ENCODE assay signal across 1 cellular context in the genomic region with DNA sequence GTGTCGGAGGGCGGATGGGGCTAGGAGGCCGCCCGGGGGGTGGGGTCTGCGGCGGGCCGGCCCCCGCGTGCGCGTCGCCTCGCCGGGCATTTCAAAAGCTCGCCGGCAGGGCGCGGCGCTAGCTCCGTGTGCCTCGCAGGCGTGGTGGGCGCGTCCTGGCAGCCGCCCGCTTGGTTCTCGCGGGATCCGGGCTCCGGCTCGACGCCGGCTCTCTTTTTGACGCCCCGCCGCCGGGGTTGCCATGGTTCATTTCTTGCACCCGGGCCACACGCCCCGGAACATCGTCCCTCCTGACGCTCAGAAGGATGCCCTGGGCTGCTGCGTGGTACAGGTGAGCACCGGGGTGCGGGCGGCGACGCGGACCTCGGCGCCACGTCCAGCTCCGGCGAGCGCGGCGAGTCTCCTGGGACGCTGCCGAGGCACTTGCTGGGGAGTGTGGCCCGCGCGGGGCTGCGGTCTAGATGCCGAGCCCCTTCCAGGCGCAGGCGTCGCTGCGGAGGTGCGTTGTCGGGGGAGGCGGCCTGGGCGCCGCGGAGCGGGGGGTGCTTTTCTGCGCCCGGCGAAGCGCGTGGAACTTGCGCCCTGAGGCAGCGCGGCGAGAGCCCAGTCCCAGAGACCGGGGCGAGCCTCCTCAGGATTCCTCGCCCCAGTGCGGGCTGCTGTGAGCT.
TF ChIP-seq lines count a peak whose summit lies in the region.

TSS of gene ZYG11A (plus strand) at position 118 of the 668 bp plus-strand sequence. CDS start at position 242, 124 bp downstream.

TF ChIP-seq in SK-N-SH, 30 proteins besides CTCF, POLR2A, EP300 and RAD21 (continued from another document):
- TF ChIP-seq, protein P1, sequence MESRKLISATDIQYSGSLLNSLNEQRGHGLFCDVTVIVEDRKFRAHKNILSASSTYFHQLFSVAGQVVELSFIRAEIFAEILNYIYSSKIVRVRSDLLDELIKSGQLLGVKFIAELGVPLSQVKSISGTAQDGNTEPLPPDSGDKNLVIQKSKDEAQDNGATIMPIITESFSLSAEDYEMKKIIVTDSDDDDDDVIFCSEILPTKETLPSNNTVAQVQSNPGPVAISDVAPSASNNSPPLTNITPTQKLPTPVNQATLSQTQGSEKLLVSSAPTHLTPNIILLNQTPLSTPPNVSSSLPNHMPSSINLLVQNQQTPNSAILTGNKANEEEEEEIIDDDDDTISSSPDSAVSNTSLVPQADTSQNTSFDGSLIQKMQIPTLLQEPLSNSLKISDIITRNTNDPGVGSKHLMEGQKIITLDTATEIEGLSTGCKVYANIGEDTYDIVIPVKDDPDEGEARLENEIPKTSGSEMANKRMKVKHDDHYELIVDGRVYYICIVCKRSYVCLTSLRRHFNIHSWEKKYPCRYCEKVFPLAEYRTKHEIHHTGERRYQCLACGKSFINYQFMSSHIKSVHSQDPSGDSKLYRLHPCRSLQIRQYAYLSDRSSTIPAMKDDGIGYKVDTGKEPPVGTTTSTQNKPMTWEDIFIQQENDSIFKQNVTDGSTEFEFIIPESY (IDR thresholded peaks at IDR 0.05; ENCODE audit: borderline replicate concordance, low read depth): peak; percentile 95
- TF ChIP-seq TEAD4 (IDR thresholded peaks at IDR 0.05; ENCODE audit: borderline replicate concordance, insufficient read depth) (no peak), PBX3 (IDR thresholded peaks at IDR 0.05) (no peak), MXI1 (IDR thresholded peaks at IDR 0.05; ENCODE audit: low read depth, low read length) (peak; percentile 94), RFX5 (IDR thresholded peaks at IDR 0.05; ENCODE audit: low read length) (no peak), FOXM1 (IDR thresholded peaks at IDR 0.05; ENCODE audit: low read depth) (no peak), FOXJ3 (CRISPR knock-in tag; IDR thresholded peaks at IDR 0.05) (no peak), TCF12 (IDR thresholded peaks at IDR 0.05) (no peak), JUND (IDR thresholded peaks at IDR 0.05) (no peak)
- TF ChIP-seq, protein P2, sequence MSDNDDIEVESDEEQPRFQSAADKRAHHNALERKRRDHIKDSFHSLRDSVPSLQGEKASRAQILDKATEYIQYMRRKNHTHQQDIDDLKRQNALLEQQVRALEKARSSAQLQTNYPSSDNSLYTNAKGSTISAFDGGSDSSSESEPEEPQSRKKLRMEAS (IDR thresholded peaks at IDR 0.05; ENCODE audit: low read depth): peak; percentile 99
